Comparison of ENCODE assay signal across 9 cellular contexts in genomic region chr1:111600886-111601386, GRCh38. TPM values are rescaled to one million over a fixed set of nuclear protein-coding genes. Genes with fewer than 3 reads are reported as not detected.
DNase-seq lines count a peak whose midpoint lies in the region; ATAC-seq and TF ChIP-seq lines count a peak whose summit lies in the region.
"Had no signal": no experiment of that assay in that cellular context is flagged by ENCODE, and none has a peak within 500 bp of the region (broad histone marks: within the 10 kb centered on the region; RNA-seq: fewer than 3 reads in every experiment).

No MANE protein-coding gene starts in this region.

- no peak for TF ChIP-seq POLR2A in erythroblast (IDR thresholded peaks at IDR 0.05; ENCODE audit: low read length)

- no peaks in the 10 kb centered on the region for H3K36me3 ChIP-seq in CD4-positive, CD25-positive, alpha-beta regulatory T cell (ENCODE audit: control insufficient read depth, insufficient read depth, low read length)
- H3K36me3 ChIP-seq: pancreas had no signal

- H3K27ac ChIP-seq in CD4-positive, CD25-positive, alpha-beta regulatory T cell (ENCODE audit: insufficient read depth, low read length, poor library complexity, severe bottlenecking): peak overlapping the region; percentile 69
- H3K27ac ChIP-seq in dorsolateral prefrontal cortex: no peak overlapping the region
- H3K27ac ChIP-seq: pancreas had no signal

- peak; percentile 21 to 28 for ATAC-seq in CD4-positive, CD25-positive, alpha-beta regulatory T cell (ENCODE audit: low read depth in 2 of 2)
- ATAC-seq in GM19025 (IDR thresholded peaks at IDR 0.05; ENCODE audit: low read depth, unreplicated experiment): peak; percentile 58
- peak; percentile 61 for ATAC-seq in HG02885 (IDR thresholded peaks at IDR 0.05; ENCODE audit: poor library complexity, unreplicated experiment)
- ATAC-seq in activated B cell treated with CpG ODN at 0.5 μM for 24 hours (ENCODE audit: low read depth): peak; percentile 43
- ATAC-seq: pancreas had no signal

- H3K9me3 ChIP-seq in CD4-positive, CD25-positive, alpha-beta regulatory T cell (ENCODE audit: control insufficient read depth in 2 of 2, low read length in 2 of 2): no peaks in the 10 kb centered on the region
- H3K9me3 ChIP-seq: pancreas had no signal

- TF ChIP-seq CTCF in activated B cell treated with CpG ODN at 0.5 μM for 24 hours (IDR thresholded peaks at IDR 0.05) (no peak), dorsolateral prefrontal cortex (IDR thresholded peaks at IDR 0.05 in 54 of 56, conservative IDR thresholded peaks at IDR 0.05 in 2 of 56; ENCODE audit: low read depth in 1 of 56, partially characterized antibody in 56 of 56) (no peak)

- CTCF ChIA-PET in activated B cell treated with CpG ODN at 0.5 μM for 24 hours (lab: Charles Lee): interaction anchor here (1.1 to 2.4 kb wide), 3 partner anchors 15 to 119 kb away, joined by 3 to 8 read pairs (median 6); no protein-coding TSS in a partner anchor

- no peaks in the 10 kb centered on the region for H3K36me3 Mint-ChIP-seq in CD4-positive, CD25-positive, alpha-beta regulatory T cell
- no peaks in the 10 kb centered on the region for H3K36me3 Mint-ChIP-seq in activated B cell treated with CpG ODN at 0.5 μM for 24 hours (ENCODE audit: low read depth)

- peaks cover 99% of the 10 kb centered on the region for H3K4me1 ChIP-seq in CD4-positive, CD25-positive, alpha-beta regulatory T cell (ENCODE audit: control insufficient read depth, insufficient read depth, low read length, poor library complexity, severe bottlenecking)
- H3K4me1 ChIP-seq: pancreas had no signal

- H3K9me3 Mint-ChIP-seq in CD4-positive, CD25-positive, alpha-beta regulatory T cell: peaks cover 0 to 1% (median 0%) of the 10 kb centered on the region in 7 donors
- H3K9me3 Mint-ChIP-seq in activated B cell treated with CpG ODN at 0.5 μM for 24 hours: no peaks in the 10 kb centered on the region

- peaks cover 59 to 99% (median 86%) of the 10 kb centered on the region in 4 donors for H3K4me1 Mint-ChIP-seq in CD4-positive, CD25-positive, alpha-beta regulatory T cell
- peaks cover 87% of the 10 kb centered on the region for H3K4me1 Mint-ChIP-seq in activated B cell treated with CpG ODN at 0.5 μM for 24 hours

- POLR2A ChIA-PET in activated B cell treated with CpG ODN at 0.5 μM for 24 hours (lab: Charles Lee): interaction anchor here (0.6 to 9.2 kb wide), 9 partner anchors 7 to 397 kb away, joined by 3 to 159 read pairs (median 5); partner anchors contain the start of gene RAP1A

- H3K4me3 Mint-ChIP-seq in CD4-positive, CD25-positive, alpha-beta regulatory T cell: peak overlapping the region; percentile 49 to 72 (median 67)
- H3K4me3 Mint-ChIP-seq in activated B cell treated with CpG ODN at 0.5 μM for 24 hours: peak overlapping the region; percentile 52

- intact Hi-C loops in activated B cell treated with CpG ODN at 0.5 μM for 24 hours (cut with micrococcal nuclease): loop anchor here (5.0 kb wide), 1 partner anchor 384 kb away; no protein-coding TSS in a partner anchor
- intact Hi-C loops in dorsolateral prefrontal cortex (cut with DNase I): no loop called here

- peak overlapping the region; percentile 81 to 94 (median 91) for H3K27ac Mint-ChIP-seq in CD4-positive, CD25-positive, alpha-beta regulatory T cell
- H3K27ac Mint-ChIP-seq in activated B cell treated with CpG ODN at 0.5 μM for 24 hours: peak overlapping the region; percentile 81

- peak in 1 of 3 donors; percentile 82 for DNase-seq in CD4-positive, CD25-positive, alpha-beta regulatory T cell
- DNase-seq in activated B cell treated with CpG ODN at 0.5 μM for 24 hours: no peak
- no peak for DNase-seq in NCI-H2171 (lab: John Stamatoyannopoulos, UW)
- DNase-seq in erythroblast (lab: John Stamatoyannopoulos, UW): no peak
- DNase-seq in dorsolateral prefrontal cortex: no peak
- DNase-seq in hepatic stellate cell (ENCODE audit: low spot score): no peak
- DNase-seq: pancreas had no signal

- H3K27me3 Mint-ChIP-seq in CD4-positive, CD25-positive, alpha-beta regulatory T cell: no peaks in the 10 kb centered on the region
- no peaks in the 10 kb centered on the region for H3K27me3 Mint-ChIP-seq in activated B cell treated with CpG ODN at 0.5 μM for 24 hours

- H3K27me3 ChIP-seq in CD4-positive, CD25-positive, alpha-beta regulatory T cell (ENCODE audit: control insufficient read depth, insufficient read depth, low read length): no peaks in the 10 kb centered on the region
- no peaks in the 10 kb centered on the region for H3K27me3 ChIP-seq in dorsolateral prefrontal cortex
- H3K27me3 ChIP-seq: pancreas had no signal

- peak overlapping the region; percentile 69 for H3K4me3 ChIP-seq in CD4-positive, CD25-positive, alpha-beta regulatory T cell (ENCODE audit: low read depth, low read length)
- no peak overlapping the region for H3K4me3 ChIP-seq in dorsolateral prefrontal cortex
- H3K4me3 ChIP-seq: pancreas had no signal

RNA-seq across cellular contexts. Expression of gene RAP1A, which starts 18.7 kb away (rescaled TPM):
- total RNA-seq in CD4-positive, CD25-positive, alpha-beta regulatory T cell: 143 TPM
- polyA plus RNA-seq in CD4-positive, CD25-positive, alpha-beta regulatory T cell: 10 to 100 TPM; 72.8 to 91.3 (median 78.2) TPM
- total RNA-seq in activated B cell treated with CpG ODN at 0.5 μM for 24 hours (92.4 and 93.8 TPM in 2 replicates), dorsolateral prefrontal cortex (10 to 100 TPM; 40.2 to 95.0 (median 58.6) TPM)
